In genomic region chr17:1710807-1711553, GRCh38 we compare ENCODE assay signal across 9 cellular contexts. TPM values are rescaled to one million over a fixed set of nuclear protein-coding genes. Genes with fewer than 3 reads are reported as not detected.
DNase-seq lines count a peak whose midpoint lies in the region; ATAC-seq and TF ChIP-seq lines count a peak whose summit lies in the region.
"Had no signal": no experiment of that assay in that cellular context is flagged by ENCODE, and none has a peak within 500 bp of the region (broad histone marks: within the 10 kb centered on the region; RNA-seq: fewer than 3 reads in every experiment).

No MANE protein-coding gene starts in this region.

- no peak for DNase-seq in CD4-positive, alpha-beta T cell
- DNase-seq in SJSA1 (ENCODE audit: low read depth in 1 of 2, low spot score in 2 of 2) (no peak), esophagus squamous epithelium (lab: John Stamatoyannopoulos, UW) (no peak), osteocyte (ENCODE audit: extremely low spot score, unreplicated experiment) (no peak), NCI-H526 (lab: John Stamatoyannopoulos, UW) (no peak), left lobe of liver (ENCODE audit: low spot score) (no peak)
- no peak for DNase-seq in NK-92 treated with Interleukin-12 subunit alpha and Interleukin-12 subunit beta, amount 100 ng/mL, for 24 hours (lab: John Stamatoyannopoulos, UW)
- DNase-seq: NCI-H1105 treated with DMSO at 0.1 percent for 48 hours had no signal

- no peak for TF ChIP-seq POLR2A in esophagus squamous epithelium (IDR thresholded peaks at IDR 0.05)

- peak overlapping the region; percentile 48 for H3K27ac Mint-ChIP-seq in CD4-positive, alpha-beta T cell
- peak overlapping the region; percentile 78 for H3K27ac Mint-ChIP-seq in osteocyte (ENCODE audit: unreplicated experiment)

- no peaks in the 10 kb centered on the region for H3K9me3 ChIP-seq in CD4-positive, alpha-beta T cell (ENCODE audit: control insufficient read depth, low read length)
- H3K9me3 ChIP-seq in SJSA1 (replicated peaks) (no peaks in the 10 kb centered on the region), esophagus squamous epithelium (no peaks in the 10 kb centered on the region)

- TF ChIP-seq CTCF in CD4-positive, alpha-beta T cell (IDR thresholded peaks at IDR 0.05) = no peak
- no peak for TF ChIP-seq CTCF in esophagus squamous epithelium (IDR thresholded peaks at IDR 0.05)
- no peak for TF ChIP-seq CTCF in osteocyte (IDR thresholded peaks at IDR 0.05)

- WGBS in esophagus squamous epithelium, 2 donors = 18 to 19% methylated on average over 3 to 10 of the region's 14 CpGs

- no peaks in the 10 kb centered on the region for H3K9me3 Mint-ChIP-seq in CD4-positive, alpha-beta T cell
- no peaks in the 10 kb centered on the region for H3K9me3 Mint-ChIP-seq in osteocyte (ENCODE audit: unreplicated experiment)

- H3K4me1 Mint-ChIP-seq in CD4-positive, alpha-beta T cell (ENCODE audit: low read depth) = peaks cover 29% of the 10 kb centered on the region
- H3K4me1 Mint-ChIP-seq in osteocyte (ENCODE audit: unreplicated experiment) = peaks cover 43% of the 10 kb centered on the region

- peaks cover 35% of the 10 kb centered on the region for H3K4me1 ChIP-seq in SJSA1 (replicated peaks)
- peaks cover 29 to 63% (median 40%) of the 10 kb centered on the region in 3 donors for H3K4me1 ChIP-seq in esophagus squamous epithelium

- H3K36me3 Mint-ChIP-seq in CD4-positive, alpha-beta T cell (ENCODE audit: low read depth) = peaks cover 1% of the 10 kb centered on the region
- peaks cover 21% of the 10 kb centered on the region for H3K36me3 Mint-ChIP-seq in osteocyte (ENCODE audit: unreplicated experiment)

- peak; percentile 18 for ATAC-seq in CD4-positive, alpha-beta T cell (ENCODE audit: poor library complexity)
- ATAC-seq in HG03378 (IDR thresholded peaks at IDR 0.05; ENCODE audit: unreplicated experiment) = no peak
- no peak for ATAC-seq in left lobe of liver

- CTCF ChIA-PET in CD4-positive, alpha-beta T cell (lab: Charles Lee) = no interaction called here

- H3K27me3 ChIP-seq in CD4-positive, alpha-beta T cell (ENCODE audit: control insufficient read depth, insufficient read depth, low read length) = peaks cover 30% of the 10 kb centered on the region
- H3K27me3 ChIP-seq in SJSA1 (replicated peaks) = no peaks in the 10 kb centered on the region
- H3K27me3 ChIP-seq in esophagus squamous epithelium = no peaks in the 10 kb centered on the region

- H3K27ac ChIP-seq in CD4-positive, alpha-beta T cell (ENCODE audit: low read depth, low read length) = no peak overlapping the region
- H3K27ac ChIP-seq in SJSA1 = peak overlapping the region; percentile 52; the same call in 1 of the 2 replicates
- H3K27ac ChIP-seq in esophagus squamous epithelium = peak overlapping the region; percentile 84 to 94 (median 91)

- H3K4me3 Mint-ChIP-seq in CD4-positive, alpha-beta T cell = peak overlapping the region; percentile 86
- peak overlapping the region; percentile 71 for H3K4me3 Mint-ChIP-seq in osteocyte (ENCODE audit: unreplicated experiment)

- H3K4me3 ChIP-seq in SJSA1 = peak overlapping the region; percentile 55
- peak overlapping the region; percentile 62 to 93 (median 66) for H3K4me3 ChIP-seq in esophagus squamous epithelium

- peaks cover 13% of the 10 kb centered on the region for H3K27me3 Mint-ChIP-seq in CD4-positive, alpha-beta T cell
- no peaks in the 10 kb centered on the region for H3K27me3 Mint-ChIP-seq in osteocyte (ENCODE audit: unreplicated experiment)

- POLR2A ChIA-PET in CD4-positive, alpha-beta T cell (lab: Charles Lee) = interaction anchor here (0.7 to 1.1 kb wide), 3 partner anchors 13 to 160 kb away, joined by 3 read pairs; no protein-coding TSS in a partner anchor

- intact Hi-C loops in CD4-positive, alpha-beta T cell (cut with DNase I, micrococcal nuclease) = no loop called here
- intact Hi-C loops in esophagus squamous epithelium (cut with DNase I) = no loop called here

- H3K36me3 ChIP-seq in SJSA1 (peaks cover 62% of the 10 kb centered on the region), esophagus squamous epithelium (peaks cover 8 to 37% (median 14%) of the 10 kb centered on the region in 3 donors)

RNA-seq across cellular contexts. Expression of gene TLCD2, which starts 0.8 kb away (rescaled TPM):
- under 1 TPM; 0.19 to 0.34 TPM for total RNA-seq in CD4-positive, alpha-beta T cell
- 0.34 and 0.95 TPM in 2 replicates for total RNA-seq in SJSA1 (2014; rRNA removed; shearing (Covaris generic))
- 1 to 10 TPM; 4.2 to 6.0 (median 5.6) TPM for total RNA-seq in esophagus squamous epithelium
- total RNA-seq in osteocyte = 4.2 and 4.7 TPM in 2 replicates
- total RNA-seq in left lobe of liver = 4.2 TPM

RNA-seq across cellular contexts. Expression of gene WDR81, which starts 13.5 kb away (rescaled TPM):
- total RNA-seq in CD4-positive, alpha-beta T cell = 10 to 100 TPM; 24.8 to 25.0 TPM
- 5.1 and 10.8 TPM in 2 replicates for total RNA-seq in SJSA1 (2014; rRNA removed; shearing (Covaris generic))
- total RNA-seq in esophagus squamous epithelium = 10 to 100 TPM; 12.5 to 33.8 (median 21.1) TPM
- 30.8 and 33.3 TPM in 2 replicates for total RNA-seq in osteocyte
- 27.0 TPM for total RNA-seq in left lobe of liver

RNA-seq across cellular contexts. Expression of gene PRPF8, which starts 26.3 kb away (rescaled TPM):
- total RNA-seq in CD4-positive, alpha-beta T cell = 100 to 1,000 TPM; 550 to 572 TPM
- total RNA-seq in SJSA1 (2014; rRNA removed; shearing (Covaris generic)) = 47.1 and 73.3 TPM in 2 replicates
- 100 to 1,000 TPM; 112 to 157 (median 145) TPM for total RNA-seq in esophagus squamous epithelium
- 238 and 262 TPM in 2 replicates for total RNA-seq in osteocyte
- total RNA-seq in left lobe of liver = 97.8 TPM

RNA-seq across cellular contexts. Expression of gene SERPINF2, which starts 31.7 kb away (rescaled TPM):
- total RNA-seq in CD4-positive, alpha-beta T cell = under 1 TPM; 0.49 to 0.59 TPM
- total RNA-seq in SJSA1 (2014; rRNA removed; shearing (Covaris generic)) = not detected in 2 replicates
- total RNA-seq in esophagus squamous epithelium (1 to 10 TPM in 2 of 4 donors, under 1 TPM in 2; 0.22 to 7.1 (median 1.6) TPM), osteocyte (0.38 and 0.50 TPM in 2 replicates), left lobe of liver (1,138 TPM)

RNA-seq across cellular contexts. Expression of gene SERPINF1, which starts 50.9 kb away (rescaled TPM):
- 1 to 10 TPM; 3.0 to 4.8 TPM for total RNA-seq in CD4-positive, alpha-beta T cell
- total RNA-seq in SJSA1 (2014; rRNA removed; shearing (Covaris generic)) = not detected in 2 replicates
- total RNA-seq in esophagus squamous epithelium (100 to 1,000 TPM in 2 of 4 donors, 10 to 100 TPM in 2; 26.6 to 351 (median 80.6) TPM), osteocyte (164 and 175 TPM in 2 replicates), left lobe of liver (1,041 TPM)
